3 cellular contexts compared by ENCODE assay signal in the genomic region with DNA sequence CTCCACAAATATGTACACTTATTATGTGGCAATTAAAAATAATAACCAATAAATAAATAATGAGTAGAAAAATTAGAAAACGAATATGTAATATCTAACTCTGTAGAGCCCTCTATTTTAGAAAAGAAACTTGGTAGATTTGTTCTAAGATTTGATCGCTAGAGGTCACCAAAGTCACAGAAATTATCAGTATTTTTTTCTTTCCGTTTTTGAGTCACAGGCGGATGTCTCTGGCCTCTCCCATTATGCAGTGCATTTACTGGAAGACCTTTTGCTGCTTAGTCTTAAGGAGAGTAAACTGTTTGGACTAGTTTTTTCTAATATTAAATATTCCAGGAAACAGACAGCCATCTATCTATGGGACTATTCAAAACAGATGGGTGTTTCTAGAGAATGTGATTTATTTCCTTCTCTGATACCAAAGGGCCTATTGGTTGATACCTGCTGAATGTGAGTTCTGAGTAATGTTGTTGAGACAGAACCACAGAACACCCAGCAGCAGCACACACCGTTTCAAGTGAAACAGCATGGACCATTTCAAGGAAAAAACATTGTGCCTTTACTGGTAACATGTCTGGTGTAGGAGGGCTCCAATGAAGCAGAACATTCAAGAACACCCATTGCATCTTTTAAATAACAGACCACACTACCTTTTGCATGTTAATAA.
TF ChIP-seq lines count a peak whose summit lies in the region.

No MANE protein-coding gene starts in this region.

TF ChIP-seq in HEK293, 187 proteins besides CTCF, POLR2A, EP300 and RAD21:
- TF ChIP-seq, protein P1, sequence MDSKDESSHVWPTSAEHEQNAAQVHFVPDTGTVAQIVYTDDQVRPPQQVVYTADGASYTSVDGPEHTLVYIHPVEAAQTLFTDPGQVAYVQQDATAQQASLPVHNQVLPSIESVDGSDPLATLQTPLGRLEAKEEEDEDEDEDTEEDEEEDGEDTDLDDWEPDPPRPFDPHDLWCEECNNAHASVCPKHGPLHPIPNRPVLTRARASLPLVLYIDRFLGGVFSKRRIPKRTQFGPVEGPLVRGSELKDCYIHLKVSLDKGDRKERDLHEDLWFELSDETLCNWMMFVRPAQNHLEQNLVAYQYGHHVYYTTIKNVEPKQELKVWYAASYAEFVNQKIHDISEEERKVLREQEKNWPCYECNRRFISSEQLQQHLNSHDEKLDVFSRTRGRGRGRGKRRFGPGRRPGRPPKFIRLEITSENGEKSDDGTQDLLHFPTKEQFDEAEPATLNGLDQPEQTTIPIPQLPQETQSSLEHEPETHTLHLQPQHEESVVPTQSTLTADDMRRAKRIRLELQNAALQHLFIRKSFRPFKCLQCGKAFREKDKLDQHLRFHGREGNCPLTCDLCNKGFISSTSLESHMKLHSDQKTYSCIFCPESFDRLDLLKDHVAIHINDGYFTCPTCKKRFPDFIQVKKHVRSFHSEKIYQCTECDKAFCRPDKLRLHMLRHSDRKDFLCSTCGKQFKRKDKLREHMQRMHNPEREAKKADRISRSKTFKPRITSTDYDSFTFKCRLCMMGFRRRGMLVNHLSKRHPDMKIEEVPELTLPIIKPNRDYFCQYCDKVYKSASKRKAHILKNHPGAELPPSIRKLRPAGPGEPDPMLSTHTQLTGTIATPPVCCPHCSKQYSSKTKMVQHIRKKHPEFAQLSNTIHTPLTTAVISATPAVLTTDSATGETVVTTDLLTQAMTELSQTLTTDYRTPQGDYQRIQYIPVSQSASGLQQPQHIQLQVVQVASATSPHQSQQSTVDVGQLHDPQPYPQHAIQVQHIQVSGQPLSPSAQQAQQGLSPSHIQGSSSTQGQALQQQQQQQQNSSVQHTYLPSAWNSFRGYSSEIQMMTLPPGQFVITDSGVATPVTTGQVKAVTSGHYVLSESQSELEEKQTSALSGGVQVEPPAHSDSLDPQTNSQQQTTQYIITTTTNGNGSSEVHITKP (tag by site-specific recombination; IDR thresholded peaks at IDR 0.05) = peak; percentile 41
- no peak for TF ChIP-seq ZNF830 (tag by site-specific recombination; IDR thresholded peaks at IDR 0.05; ENCODE audit: low read depth)
- TF ChIP-seq ZNF654 (tag by site-specific recombination; IDR thresholded peaks at IDR 0.05; ENCODE audit: low read depth) = peak; percentile 66
TF ChIP-seq in HEK293: peak in this region for 2.

TF ChIP-seq in SK-N-SH treated with all-trans-retinoic acid at 6 μM for 48 hours, 23 proteins besides CTCF, POLR2A, EP300 and RAD21 (continued from another document and continues in another):
- TF ChIP-seq, protein P2, sequence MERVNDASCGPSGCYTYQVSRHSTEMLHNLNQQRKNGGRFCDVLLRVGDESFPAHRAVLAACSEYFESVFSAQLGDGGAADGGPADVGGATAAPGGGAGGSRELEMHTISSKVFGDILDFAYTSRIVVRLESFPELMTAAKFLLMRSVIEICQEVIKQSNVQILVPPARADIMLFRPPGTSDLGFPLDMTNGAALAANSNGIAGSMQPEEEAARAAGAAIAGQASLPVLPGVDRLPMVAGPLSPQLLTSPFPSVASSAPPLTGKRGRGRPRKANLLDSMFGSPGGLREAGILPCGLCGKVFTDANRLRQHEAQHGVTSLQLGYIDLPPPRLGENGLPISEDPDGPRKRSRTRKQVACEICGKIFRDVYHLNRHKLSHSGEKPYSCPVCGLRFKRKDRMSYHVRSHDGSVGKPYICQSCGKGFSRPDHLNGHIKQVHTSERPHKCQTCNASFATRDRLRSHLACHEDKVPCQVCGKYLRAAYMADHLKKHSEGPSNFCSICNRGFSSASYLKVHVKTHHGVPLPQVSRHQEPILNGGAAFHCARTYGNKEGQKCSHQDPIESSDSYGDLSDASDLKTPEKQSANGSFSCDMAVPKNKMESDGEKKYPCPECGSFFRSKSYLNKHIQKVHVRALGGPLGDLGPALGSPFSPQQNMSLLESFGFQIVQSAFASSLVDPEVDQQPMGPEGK (CRISPR knock-in tag; IDR thresholded peaks at IDR 0.05; ENCODE audit: borderline replicate concordance) = no peak
- TF ChIP-seq ZNF565 (CRISPR knock-in tag; conservative IDR thresholded peaks at IDR 0.05; ENCODE audit: low read depth) (no peak), PPARA (CRISPR knock-in tag; IDR thresholded peaks at IDR 0.05; ENCODE audit: borderline replicate concordance) (no peak), ESRRG (CRISPR knock-in tag; IDR thresholded peaks at IDR 0.05) (no peak), RARB (CRISPR knock-in tag; IDR thresholded peaks at IDR 0.05) (no peak), ARNTL (CRISPR knock-in tag; IDR thresholded peaks at IDR 0.05; ENCODE audit: borderline replicate concordance, low read depth) (no peak), ISL1 (CRISPR knock-in tag; IDR thresholded peaks at IDR 0.05) (no peak), SNAI2 (CRISPR knock-in tag; IDR thresholded peaks at IDR 0.05) (no peak), ZNF70 (CRISPR knock-in tag; IDR thresholded peaks at IDR 0.05) (no peak), OSR1 (CRISPR knock-in tag; IDR thresholded peaks at IDR 0.05) (no peak), GLIS3 (CRISPR knock-in tag; IDR thresholded peaks at IDR 0.05) (no peak)
- TF ChIP-seq, protein P3, sequence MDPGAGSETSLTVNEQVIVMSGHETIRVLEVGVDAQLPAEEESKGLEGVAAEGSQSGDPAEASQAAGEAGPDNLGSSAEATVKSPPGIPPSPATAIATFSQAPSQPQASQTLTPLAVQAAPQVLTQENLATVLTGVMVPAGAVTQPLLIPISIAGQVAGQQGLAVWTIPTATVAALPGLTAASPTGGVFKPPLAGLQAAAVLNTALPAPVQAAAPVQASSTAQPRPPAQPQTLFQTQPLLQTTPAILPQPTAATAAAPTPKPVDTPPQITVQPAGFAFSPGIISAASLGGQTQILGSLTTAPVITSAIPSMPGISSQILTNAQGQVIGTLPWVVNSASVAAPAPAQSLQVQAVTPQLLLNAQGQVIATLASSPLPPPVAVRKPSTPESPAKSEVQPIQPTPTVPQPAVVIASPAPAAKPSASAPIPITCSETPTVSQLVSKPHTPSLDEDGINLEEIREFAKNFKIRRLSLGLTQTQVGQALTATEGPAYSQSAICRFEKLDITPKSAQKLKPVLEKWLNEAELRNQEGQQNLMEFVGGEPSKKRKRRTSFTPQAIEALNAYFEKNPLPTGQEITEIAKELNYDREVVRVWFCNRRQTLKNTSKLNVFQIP (CRISPR knock-in tag; IDR thresholded peaks at IDR 0.05; ENCODE audit: borderline replicate concordance, low read depth) = no peak
- TF ChIP-seq, protein P4, sequence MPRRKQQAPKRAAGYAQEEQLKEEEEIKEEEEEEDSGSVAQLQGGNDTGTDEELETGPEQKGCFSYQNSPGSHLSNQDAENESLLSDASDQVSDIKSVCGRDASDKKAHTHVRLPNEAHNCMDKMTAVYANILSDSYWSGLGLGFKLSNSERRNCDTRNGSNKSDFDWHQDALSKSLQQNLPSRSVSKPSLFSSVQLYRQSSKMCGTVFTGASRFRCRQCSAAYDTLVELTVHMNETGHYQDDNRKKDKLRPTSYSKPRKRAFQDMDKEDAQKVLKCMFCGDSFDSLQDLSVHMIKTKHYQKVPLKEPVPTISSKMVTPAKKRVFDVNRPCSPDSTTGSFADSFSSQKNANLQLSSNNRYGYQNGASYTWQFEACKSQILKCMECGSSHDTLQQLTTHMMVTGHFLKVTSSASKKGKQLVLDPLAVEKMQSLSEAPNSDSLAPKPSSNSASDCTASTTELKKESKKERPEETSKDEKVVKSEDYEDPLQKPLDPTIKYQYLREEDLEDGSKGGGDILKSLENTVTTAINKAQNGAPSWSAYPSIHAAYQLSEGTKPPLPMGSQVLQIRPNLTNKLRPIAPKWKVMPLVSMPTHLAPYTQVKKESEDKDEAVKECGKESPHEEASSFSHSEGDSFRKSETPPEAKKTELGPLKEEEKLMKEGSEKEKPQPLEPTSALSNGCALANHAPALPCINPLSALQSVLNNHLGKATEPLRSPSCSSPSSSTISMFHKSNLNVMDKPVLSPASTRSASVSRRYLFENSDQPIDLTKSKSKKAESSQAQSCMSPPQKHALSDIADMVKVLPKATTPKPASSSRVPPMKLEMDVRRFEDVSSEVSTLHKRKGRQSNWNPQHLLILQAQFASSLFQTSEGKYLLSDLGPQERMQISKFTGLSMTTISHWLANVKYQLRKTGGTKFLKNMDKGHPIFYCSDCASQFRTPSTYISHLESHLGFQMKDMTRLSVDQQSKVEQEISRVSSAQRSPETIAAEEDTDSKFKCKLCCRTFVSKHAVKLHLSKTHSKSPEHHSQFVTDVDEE (CRISPR knock-in tag; IDR thresholded peaks at IDR 0.05) = no peak
- TF ChIP-seq, protein P5, sequence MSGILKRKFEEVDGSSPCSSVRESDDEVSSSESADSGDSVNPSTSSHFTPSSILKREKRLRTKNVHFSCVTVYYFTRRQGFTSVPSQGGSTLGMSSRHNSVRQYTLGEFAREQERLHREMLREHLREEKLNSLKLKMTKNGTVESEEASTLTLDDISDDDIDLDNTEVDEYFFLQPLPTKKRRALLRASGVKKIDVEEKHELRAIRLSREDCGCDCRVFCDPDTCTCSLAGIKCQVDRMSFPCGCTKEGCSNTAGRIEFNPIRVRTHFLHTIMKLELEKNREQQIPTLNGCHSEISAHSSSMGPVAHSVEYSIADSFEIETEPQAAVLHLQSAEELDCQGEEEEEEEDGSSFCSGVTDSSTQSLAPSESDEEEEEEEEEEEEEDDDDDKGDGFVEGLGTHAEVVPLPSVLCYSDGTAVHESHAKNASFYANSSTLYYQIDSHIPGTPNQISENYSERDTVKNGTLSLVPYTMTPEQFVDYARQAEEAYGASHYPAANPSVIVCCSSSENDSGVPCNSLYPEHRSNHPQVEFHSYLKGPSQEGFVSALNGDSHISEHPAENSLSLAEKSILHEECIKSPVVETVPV (CRISPR knock-in tag; IDR thresholded peaks at IDR 0.05) = no peak

TF ChIP-seq in H1, 55 proteins besides CTCF, POLR2A, EP300 and RAD21 (continued from another document and continues in another):
- TF ChIP-seq CHD7 (IDR thresholded peaks at IDR 0.05; ENCODE audit: insufficient replicate concordance, low read length) (no peak), SUZ12 (IDR thresholded peaks at IDR 0.05; ENCODE audit: low read length) (no peak), ASH2L (IDR thresholded peaks at IDR 0.05; ENCODE audit: low read length) (no peak), JUN (IDR thresholded peaks at IDR 0.05; ENCODE audit: low read depth, low read length) (no peak), GABPA (IDR thresholded peaks at IDR 0.05; ENCODE audit: borderline replicate concordance, insufficient read depth, low read length) (no peak), NANOG (IDR thresholded peaks at IDR 0.05; ENCODE audit: insufficient read depth, low read depth, low read length, poor library complexity, severe bottlenecking) (no peak), SP2 (IDR thresholded peaks at IDR 0.05; ENCODE audit: low read length) (no peak), TEAD4 (IDR thresholded peaks at IDR 0.05; ENCODE audit: low read depth, low read length) (no peak), CHD2 (IDR thresholded peaks at IDR 0.05; ENCODE audit: low read length) (no peak)
- TF ChIP-seq, protein P6, sequence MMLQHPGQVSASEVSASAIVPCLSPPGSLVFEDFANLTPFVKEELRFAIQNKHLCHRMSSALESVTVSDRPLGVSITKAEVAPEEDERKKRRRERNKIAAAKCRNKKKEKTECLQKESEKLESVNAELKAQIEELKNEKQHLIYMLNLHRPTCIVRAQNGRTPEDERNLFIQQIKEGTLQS (IDR thresholded peaks at IDR 0.05; ENCODE audit: insufficient read depth, low read depth, low read length) = no peak
